8 cellular contexts compared by ENCODE assay signal in the genomic region with DNA sequence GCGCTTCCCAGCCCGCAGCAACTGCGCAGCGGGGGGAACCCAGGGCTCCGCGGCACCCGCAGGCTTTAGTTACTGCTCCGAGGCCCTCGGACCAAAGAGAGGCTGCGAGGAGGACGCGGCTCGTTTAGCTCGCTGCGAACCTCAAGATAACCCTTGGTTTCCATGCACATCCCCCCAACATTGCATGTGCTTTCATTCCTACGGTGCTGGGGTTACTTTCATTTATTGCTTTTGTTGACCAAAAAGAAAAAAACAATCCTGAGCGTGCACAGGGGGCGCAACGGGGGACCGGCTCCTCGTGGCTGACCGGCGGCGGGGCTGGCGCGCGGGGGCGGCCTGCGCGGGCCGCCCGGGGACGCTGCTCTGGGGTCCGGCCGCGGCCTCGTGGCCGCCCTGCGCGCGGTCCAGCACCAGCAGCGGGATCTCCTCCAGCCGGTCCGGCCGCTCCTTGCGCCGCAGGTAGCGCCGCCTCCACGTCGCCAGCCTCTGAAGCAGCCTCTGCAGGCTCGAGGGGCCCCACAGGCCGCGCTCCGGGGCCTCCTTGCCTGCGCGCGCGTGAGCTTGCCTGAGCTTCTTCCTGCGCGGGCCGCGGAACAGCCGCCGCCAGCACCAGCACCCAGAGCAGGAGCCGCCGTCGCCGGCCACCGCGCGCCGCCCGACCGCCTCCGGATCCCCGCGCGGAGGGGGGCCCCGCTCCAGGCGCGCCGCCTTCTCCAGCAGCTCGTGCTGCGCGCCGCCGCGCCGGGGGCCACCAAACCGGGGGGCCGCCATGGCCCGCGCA.
DNase-seq lines count a peak whose midpoint lies in the region; ATAC-seq and TF ChIP-seq lines count a peak whose summit lies in the region.

No MANE protein-coding gene starts in this region.

- H3K9ac ChIP-seq in GM23248: peak overlapping the region; percentile 71
- H3K9ac ChIP-seq in colonic mucosa (ENCODE audit: low read depth in 2 of 2, low read length in 2 of 2): peak overlapping the region; percentile 14 to 63

- intact Hi-C loops in colonic mucosa (cut with DNase I): no loop called here
- intact Hi-C loops in left colon (cut with DNase I, micrococcal nuclease): no loop called here

- H3K27me3 ChIP-seq in GM23248 (replicated peaks; ENCODE audit: insufficient read depth) (no peaks in the 10 kb centered on the region), colonic mucosa (no peaks in the 10 kb centered on the region)

- no peaks in the 10 kb centered on the region for H3K79me2 ChIP-seq in GM23248 (ENCODE audit: insufficient read depth)

- WGBS in GM23248 (ENCODE audit: low coverage in 1 of 2, low lambda C conversion rate in 2 of 2, missing lambda C conversion rate in 2 of 2), 2 experiments: 1 to 2% methylated on average over 44 to 65 of the region's 94 CpGs

- H3K4me2 ChIP-seq in GM23248 (ENCODE audit: unreplicated experiment): peak overlapping the region; percentile 93

- H3K9me3 ChIP-seq in GM23248 (ENCODE audit: low read depth) (no peaks in the 10 kb centered on the region), colonic mucosa (no peaks in the 10 kb centered on the region)

- H3K27ac ChIP-seq in GM23248: no peak overlapping the region
- H3K27ac ChIP-seq in colonic mucosa: no peak overlapping the region

- in situ Hi-C loops in GM23248 (cut with MboI): no loop called here

- ATAC-seq in left colon: peak; percentile 83
- ATAC-seq in HG03135 (IDR thresholded peaks at IDR 0.05; ENCODE audit: unreplicated experiment): no peak
- ATAC-seq in HG02870 (IDR thresholded peaks at IDR 0.05; ENCODE audit: unreplicated experiment): no peak

- no peaks in the 10 kb centered on the region for H3K36me3 ChIP-seq in GM23248 (ENCODE audit: low read depth)
- no peaks in the 10 kb centered on the region for H3K36me3 ChIP-seq in colonic mucosa

- no peaks in the 10 kb centered on the region for H3K9me2 ChIP-seq in GM23248 (ENCODE audit: insufficient read depth)

- peak overlapping the region; percentile 94 for H2AFZ ChIP-seq in GM23248

- DNase-seq in AG10803 (ENCODE audit: low read depth) (peak; percentile 50), GM23248 (peak; percentile 68), T follicular helper cell (ENCODE audit: low read depth) (peak; percentile 2), colonic mucosa (peak; percentile 40), left colon (peak in 1 of 2 donors; percentile 51)
- peak; percentile 33 for DNase-seq in stimulated activated CD4-positive, alpha-beta T cell treated with anti-CD3 and anti-CD28 coated beads, Interleukin-1b, Interleukin-23, amount 100 ng/mL, for 48 hours

- H3F3A ChIP-seq in GM23248 (ENCODE audit: insufficient read depth): no peaks in the 10 kb centered on the region

- TF ChIP-seq CTCF in AG10803 (conservative IDR thresholded peaks at IDR 0.05; ENCODE audit: low read length) (no peak), colonic mucosa (IDR thresholded peaks at IDR 0.05) (no peak)

- H3K4me3 ChIP-seq in AG10803 (ENCODE audit: low read length) (peak overlapping the region; percentile 62), GM23248 (peak overlapping the region; percentile 75), colonic mucosa (peak overlapping the region; percentile 50)

- H4K20me1 ChIP-seq in GM23248 (ENCODE audit: insufficient read depth): no peaks in the 10 kb centered on the region

- H3K4me1 ChIP-seq in GM23248 (ENCODE audit: insufficient read depth) (no peaks in the 10 kb centered on the region; the same call in 1 of the 2 replicates), colonic mucosa (no peaks in the 10 kb centered on the region)
